8 cellular contexts compared by ENCODE assay signal in genomic region chr7:34991938-34992840, GRCh38. TPM values are rescaled to one million over a fixed set of nuclear protein-coding genes. Genes with fewer than 3 reads are reported as not detected.
DNase-seq lines count a peak whose midpoint lies in the region; ATAC-seq and TF ChIP-seq lines count a peak whose summit lies in the region.

No MANE protein-coding gene starts in this region.

- H3K4me1 Mint-ChIP-seq in activated CD8-positive, alpha-beta T cell treated with anti-CD3 and anti-CD28 coated beads for 36 hours (ENCODE audit: low read depth) = peaks cover 13% of the 10 kb centered on the region

- intact Hi-C loops in A673 (cut with micrococcal nuclease; ENCODE audit: unreplicated experiment) = no loop called here
- intact Hi-C loops in activated CD8-positive, alpha-beta T cell treated with anti-CD3 and anti-CD28 coated beads for 36 hours (cut with micrococcal nuclease) = no loop called here
- intact Hi-C loops in right lobe of liver (cut with DNase I) = no loop called here

- H3K4me1 ChIP-seq in A673 (ENCODE audit: insufficient read depth, low read length, poor library complexity, severe bottlenecking) = peaks cover 10% of the 10 kb centered on the region
- H3K4me1 ChIP-seq in right lobe of liver = no peaks in the 10 kb centered on the region

- 63% methylated on average over 12 of the region's 12 CpGs for WGBS in right lobe of liver (ENCODE audit: insufficient coverage, low coverage, low lambda C conversion rate, missing lambda C conversion rate)

- DNase-seq in A673 (ENCODE audit: low spot score) (peak; percentile 52), right lobe of liver (no peak), NCI-H2081 (lab: John Stamatoyannopoulos, UW) (no peak), NCI-H2196 treated with DMSO at 0.1 percent for 48 hours (lab: John Stamatoyannopoulos, UW; ENCODE audit: unreplicated experiment) (no peak), midbrain (lab: John Stamatoyannopoulos, UW) (no peak)
- DNase-seq in activated CD8-positive, alpha-beta T cell treated with anti-CD3 and anti-CD28 coated beads for 36 hours = peak; percentile 52

- H3K27me3 Mint-ChIP-seq in activated CD8-positive, alpha-beta T cell treated with anti-CD3 and anti-CD28 coated beads for 36 hours = no peaks in the 10 kb centered on the region

- POLR2A ChIA-PET in A673 (lab: Charles Lee; ENCODE audit: low non-redundant PET) = interaction anchor here (0.7 kb wide), 1 partner anchor 9 kb away, joined by 7 read pairs; no protein-coding TSS in a partner anchor
- POLR2A ChIA-PET in activated CD8-positive, alpha-beta T cell treated with anti-CD3 and anti-CD28 coated beads for 36 hours (lab: Charles Lee) = no interaction called here

- BruUV-seq in A673 (replicated peaks; lab: Mats Ljungman, UMichigan) = no TSS peak

- H3K9me3 ChIP-seq in A673 (ENCODE audit: low read depth, low read length, poor library complexity, severe bottlenecking) (no peaks in the 10 kb centered on the region), right lobe of liver (no peaks in the 10 kb centered on the region)

- H3K9me3 Mint-ChIP-seq in activated CD8-positive, alpha-beta T cell treated with anti-CD3 and anti-CD28 coated beads for 36 hours = no peaks in the 10 kb centered on the region

- H3K27me3 ChIP-seq in A673 (replicated peaks; ENCODE audit: insufficient read depth, low read depth, low read length, poor library complexity) = no peaks in the 10 kb centered on the region
- H3K27me3 ChIP-seq in right lobe of liver = no peaks in the 10 kb centered on the region

- ATAC-seq in GM19452 (IDR thresholded peaks at IDR 0.05; ENCODE audit: unreplicated experiment) (peak; percentile 93), HG03460 (IDR thresholded peaks at IDR 0.05; ENCODE audit: unreplicated experiment) (peak; percentile 85), right lobe of liver (peak; percentile 50 to 80 (median 66))
- ATAC-seq in activated CD8-positive, alpha-beta T cell treated with anti-CD3 and anti-CD28 coated beads for 36 hours = peak; percentile 92

- H3K4me3 ChIP-seq in A673 (ENCODE audit: low read depth, low read length, poor library complexity, severe bottlenecking) = no peak overlapping the region
- H3K4me3 ChIP-seq in right lobe of liver = no peak overlapping the region

- no peak overlapping the region for H3K4me3 Mint-ChIP-seq in activated CD8-positive, alpha-beta T cell treated with anti-CD3 and anti-CD28 coated beads for 36 hours

- H3K36me3 ChIP-seq in A673 (ENCODE audit: insufficient read depth, low read length, poor library complexity, severe bottlenecking) = no peaks in the 10 kb centered on the region
- no peaks in the 10 kb centered on the region for H3K36me3 ChIP-seq in right lobe of liver

- TF ChIP-seq CTCF in A673 (conservative IDR thresholded peaks at IDR 0.05; ENCODE audit: low read depth, low read length) (no peak), right lobe of liver (IDR thresholded peaks at IDR 0.05) (no peak)
- no peak for TF ChIP-seq CTCF in activated CD8-positive, alpha-beta T cell treated with anti-CD3 and anti-CD28 coated beads for 36 hours (IDR thresholded peaks at IDR 0.05)

- H3K27ac Mint-ChIP-seq in activated CD8-positive, alpha-beta T cell treated with anti-CD3 and anti-CD28 coated beads for 36 hours = peak overlapping the region; percentile 86

- H3K27ac ChIP-seq in A673 (ENCODE audit: low read depth, low read length, poor library complexity, severe bottlenecking) = no peak overlapping the region
- H3K27ac ChIP-seq in right lobe of liver = no peak overlapping the region

- no peaks in the 10 kb centered on the region for H3K36me3 Mint-ChIP-seq in activated CD8-positive, alpha-beta T cell treated with anti-CD3 and anti-CD28 coated beads for 36 hours (ENCODE audit: low read depth)

- TF ChIP-seq POLR2A in right lobe of liver (IDR thresholded peaks at IDR 0.05) = no peak

- CTCF ChIA-PET in A673 (lab: Charles Lee) = no interaction called here
- CTCF ChIA-PET in activated CD8-positive, alpha-beta T cell treated with anti-CD3 and anti-CD28 coated beads for 36 hours (lab: Charles Lee) = no interaction called here

RNA-seq across cellular contexts. Expression of gene DPY19L1, which starts 45.1 kb away (rescaled TPM):
- 42.7 and 46.8 TPM in 2 replicates for total RNA-seq in A673 (2021)
- 1 to 10 TPM; 7.4 to 7.5 TPM for total RNA-seq in activated CD8-positive, alpha-beta T cell treated with anti-CD3 and anti-CD28 coated beads for 36 hours
- total RNA-seq in right lobe of liver = 10 to 100 TPM; 14.2 to 23.4 (median 17.3) TPM

Comparison
In these comparisons a context has a peak if more than half of its experiments do, and no peak if none do; other contexts are left out.
1. DNase-seq: peak in A673 (single experiment) and activated CD8-positive, alpha-beta T cell treated with anti-CD3 and anti-CD28 coated beads for 36 hours (single experiment); none in right lobe of liver (0 of 3), NCI-H2081 (0 of 2), NCI-H2196 treated with DMSO at 0.1 percent for 48 hours (single experiment) and midbrain (single experiment).
2. Peak in every context shown above with its lines, with median percentiles within 50 percentile points of each other: ATAC-seq.